Comparison of ENCODE assay signal across 1 cellular context in the genomic region with DNA sequence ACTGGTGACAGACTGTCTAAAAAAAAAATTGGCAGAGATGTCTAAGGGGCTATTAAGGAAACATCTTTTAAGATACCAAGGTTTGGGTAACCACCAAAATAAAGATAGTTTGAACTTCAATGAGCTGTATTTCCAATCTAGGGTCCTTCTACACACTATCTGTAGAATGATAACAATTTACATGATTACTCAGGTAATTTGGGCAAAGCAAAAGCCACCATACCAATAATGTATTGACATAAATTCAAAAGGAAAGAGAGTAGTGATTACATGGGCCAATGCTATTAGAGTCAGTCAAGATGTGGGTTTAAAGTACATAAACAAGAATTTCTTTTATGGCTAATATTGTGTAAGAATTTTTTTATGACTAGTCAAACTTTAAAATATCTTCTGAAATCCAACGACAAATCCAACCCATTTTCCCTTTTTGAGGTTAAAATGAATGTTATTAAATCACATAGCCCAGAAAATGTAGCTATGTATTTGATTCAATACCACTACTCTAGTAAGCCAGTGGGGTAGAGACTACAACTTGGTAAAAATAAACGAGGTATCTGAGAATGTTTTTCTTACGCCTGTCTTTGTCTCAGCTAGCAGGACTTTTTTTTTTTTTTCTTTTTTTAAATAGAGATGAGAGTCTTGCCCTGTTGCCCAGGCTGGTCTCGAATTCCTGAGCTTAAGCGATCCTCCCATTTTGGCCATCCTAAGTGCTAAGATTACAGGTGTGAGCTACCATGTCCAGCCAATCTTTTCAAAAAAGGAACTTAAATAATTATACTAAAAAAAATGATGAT.
TF ChIP-seq lines count a peak whose summit lies in the region.

No MANE protein-coding gene starts in this region.

TF ChIP-seq in HCT116, 20 proteins besides CTCF, POLR2A, EP300 and RAD21 (continued from another document):
- TF ChIP-seq, protein P1, sequence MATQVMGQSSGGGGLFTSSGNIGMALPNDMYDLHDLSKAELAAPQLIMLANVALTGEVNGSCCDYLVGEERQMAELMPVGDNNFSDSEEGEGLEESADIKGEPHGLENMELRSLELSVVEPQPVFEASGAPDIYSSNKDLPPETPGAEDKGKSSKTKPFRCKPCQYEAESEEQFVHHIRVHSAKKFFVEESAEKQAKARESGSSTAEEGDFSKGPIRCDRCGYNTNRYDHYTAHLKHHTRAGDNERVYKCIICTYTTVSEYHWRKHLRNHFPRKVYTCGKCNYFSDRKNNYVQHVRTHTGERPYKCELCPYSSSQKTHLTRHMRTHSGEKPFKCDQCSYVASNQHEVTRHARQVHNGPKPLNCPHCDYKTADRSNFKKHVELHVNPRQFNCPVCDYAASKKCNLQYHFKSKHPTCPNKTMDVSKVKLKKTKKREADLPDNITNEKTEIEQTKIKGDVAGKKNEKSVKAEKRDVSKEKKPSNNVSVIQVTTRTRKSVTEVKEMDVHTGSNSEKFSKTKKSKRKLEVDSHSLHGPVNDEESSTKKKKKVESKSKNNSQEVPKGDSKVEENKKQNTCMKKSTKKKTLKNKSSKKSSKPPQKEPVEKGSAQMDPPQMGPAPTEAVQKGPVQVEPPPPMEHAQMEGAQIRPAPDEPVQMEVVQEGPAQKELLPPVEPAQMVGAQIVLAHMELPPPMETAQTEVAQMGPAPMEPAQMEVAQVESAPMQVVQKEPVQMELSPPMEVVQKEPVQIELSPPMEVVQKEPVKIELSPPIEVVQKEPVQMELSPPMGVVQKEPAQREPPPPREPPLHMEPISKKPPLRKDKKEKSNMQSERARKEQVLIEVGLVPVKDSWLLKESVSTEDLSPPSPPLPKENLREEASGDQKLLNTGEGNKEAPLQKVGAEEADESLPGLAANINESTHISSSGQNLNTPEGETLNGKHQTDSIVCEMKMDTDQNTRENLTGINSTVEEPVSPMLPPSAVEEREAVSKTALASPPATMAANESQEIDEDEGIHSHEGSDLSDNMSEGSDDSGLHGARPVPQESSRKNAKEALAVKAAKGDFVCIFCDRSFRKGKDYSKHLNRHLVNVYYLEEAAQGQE (IDR thresholded peaks at IDR 0.05; ENCODE audit: low read depth): no peak
- TF ChIP-seq EZH2 (IDR thresholded peaks at IDR 0.05): no peak
- TF ChIP-seq EZH2phosphoT487 (IDR thresholded peaks at IDR 0.05; ENCODE audit: borderline replicate concordance): no peak
- TF ChIP-seq POLR2AphosphoS5 (IDR thresholded peaks at IDR 0.05; ENCODE audit: low read depth, low read length): no peak
- TF ChIP-seq YY1 (IDR thresholded peaks at IDR 0.05; ENCODE audit: extremely low read depth, insufficient replicate concordance, low read depth, low read length): no peak
